1 cellular context compared by ENCODE assay signal in the genomic region with DNA sequence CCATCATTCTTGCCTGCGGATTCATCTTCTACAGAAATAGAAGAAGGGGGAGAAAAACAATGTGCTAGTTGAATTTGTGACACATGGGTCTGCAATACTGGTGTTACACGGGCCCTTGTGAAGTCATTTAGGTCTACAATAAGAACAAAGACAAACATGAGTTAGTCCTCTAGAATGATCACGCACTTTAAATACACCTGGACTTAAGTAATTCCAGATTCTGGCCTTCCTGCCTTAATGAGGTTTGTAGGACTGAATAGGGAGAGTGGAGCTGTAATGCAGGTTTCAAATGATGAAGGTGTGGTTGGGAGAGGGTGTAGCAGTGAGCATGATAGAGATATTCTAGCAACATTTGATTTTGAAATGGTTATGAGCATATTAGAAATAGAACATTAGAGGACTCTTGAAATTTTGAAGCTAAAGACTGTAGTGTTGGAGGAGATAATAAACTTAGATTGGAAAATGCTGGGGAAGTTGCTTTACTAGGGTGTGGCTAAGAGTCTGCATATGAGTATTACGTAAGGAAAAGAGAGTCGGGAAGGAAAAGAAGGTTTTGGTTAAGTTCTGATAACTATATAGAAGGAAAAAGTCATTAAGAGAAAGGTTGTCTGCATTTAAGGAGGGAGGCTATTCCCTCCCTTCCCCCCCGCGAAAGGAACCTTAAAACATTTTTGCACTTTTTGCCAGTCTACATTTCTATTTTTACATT.
TF ChIP-seq lines count a peak whose summit lies in the region.

No MANE protein-coding gene starts in this region.

TF ChIP-seq in H1, 55 proteins besides CTCF, POLR2A, EP300 and RAD21:
- peak; percentile 4 for TF ChIP-seq SAP30 (IDR thresholded peaks at IDR 0.05; ENCODE audit: insufficient read depth, insufficient replicate concordance, low read length)
- TF ChIP-seq, protein P1, sequence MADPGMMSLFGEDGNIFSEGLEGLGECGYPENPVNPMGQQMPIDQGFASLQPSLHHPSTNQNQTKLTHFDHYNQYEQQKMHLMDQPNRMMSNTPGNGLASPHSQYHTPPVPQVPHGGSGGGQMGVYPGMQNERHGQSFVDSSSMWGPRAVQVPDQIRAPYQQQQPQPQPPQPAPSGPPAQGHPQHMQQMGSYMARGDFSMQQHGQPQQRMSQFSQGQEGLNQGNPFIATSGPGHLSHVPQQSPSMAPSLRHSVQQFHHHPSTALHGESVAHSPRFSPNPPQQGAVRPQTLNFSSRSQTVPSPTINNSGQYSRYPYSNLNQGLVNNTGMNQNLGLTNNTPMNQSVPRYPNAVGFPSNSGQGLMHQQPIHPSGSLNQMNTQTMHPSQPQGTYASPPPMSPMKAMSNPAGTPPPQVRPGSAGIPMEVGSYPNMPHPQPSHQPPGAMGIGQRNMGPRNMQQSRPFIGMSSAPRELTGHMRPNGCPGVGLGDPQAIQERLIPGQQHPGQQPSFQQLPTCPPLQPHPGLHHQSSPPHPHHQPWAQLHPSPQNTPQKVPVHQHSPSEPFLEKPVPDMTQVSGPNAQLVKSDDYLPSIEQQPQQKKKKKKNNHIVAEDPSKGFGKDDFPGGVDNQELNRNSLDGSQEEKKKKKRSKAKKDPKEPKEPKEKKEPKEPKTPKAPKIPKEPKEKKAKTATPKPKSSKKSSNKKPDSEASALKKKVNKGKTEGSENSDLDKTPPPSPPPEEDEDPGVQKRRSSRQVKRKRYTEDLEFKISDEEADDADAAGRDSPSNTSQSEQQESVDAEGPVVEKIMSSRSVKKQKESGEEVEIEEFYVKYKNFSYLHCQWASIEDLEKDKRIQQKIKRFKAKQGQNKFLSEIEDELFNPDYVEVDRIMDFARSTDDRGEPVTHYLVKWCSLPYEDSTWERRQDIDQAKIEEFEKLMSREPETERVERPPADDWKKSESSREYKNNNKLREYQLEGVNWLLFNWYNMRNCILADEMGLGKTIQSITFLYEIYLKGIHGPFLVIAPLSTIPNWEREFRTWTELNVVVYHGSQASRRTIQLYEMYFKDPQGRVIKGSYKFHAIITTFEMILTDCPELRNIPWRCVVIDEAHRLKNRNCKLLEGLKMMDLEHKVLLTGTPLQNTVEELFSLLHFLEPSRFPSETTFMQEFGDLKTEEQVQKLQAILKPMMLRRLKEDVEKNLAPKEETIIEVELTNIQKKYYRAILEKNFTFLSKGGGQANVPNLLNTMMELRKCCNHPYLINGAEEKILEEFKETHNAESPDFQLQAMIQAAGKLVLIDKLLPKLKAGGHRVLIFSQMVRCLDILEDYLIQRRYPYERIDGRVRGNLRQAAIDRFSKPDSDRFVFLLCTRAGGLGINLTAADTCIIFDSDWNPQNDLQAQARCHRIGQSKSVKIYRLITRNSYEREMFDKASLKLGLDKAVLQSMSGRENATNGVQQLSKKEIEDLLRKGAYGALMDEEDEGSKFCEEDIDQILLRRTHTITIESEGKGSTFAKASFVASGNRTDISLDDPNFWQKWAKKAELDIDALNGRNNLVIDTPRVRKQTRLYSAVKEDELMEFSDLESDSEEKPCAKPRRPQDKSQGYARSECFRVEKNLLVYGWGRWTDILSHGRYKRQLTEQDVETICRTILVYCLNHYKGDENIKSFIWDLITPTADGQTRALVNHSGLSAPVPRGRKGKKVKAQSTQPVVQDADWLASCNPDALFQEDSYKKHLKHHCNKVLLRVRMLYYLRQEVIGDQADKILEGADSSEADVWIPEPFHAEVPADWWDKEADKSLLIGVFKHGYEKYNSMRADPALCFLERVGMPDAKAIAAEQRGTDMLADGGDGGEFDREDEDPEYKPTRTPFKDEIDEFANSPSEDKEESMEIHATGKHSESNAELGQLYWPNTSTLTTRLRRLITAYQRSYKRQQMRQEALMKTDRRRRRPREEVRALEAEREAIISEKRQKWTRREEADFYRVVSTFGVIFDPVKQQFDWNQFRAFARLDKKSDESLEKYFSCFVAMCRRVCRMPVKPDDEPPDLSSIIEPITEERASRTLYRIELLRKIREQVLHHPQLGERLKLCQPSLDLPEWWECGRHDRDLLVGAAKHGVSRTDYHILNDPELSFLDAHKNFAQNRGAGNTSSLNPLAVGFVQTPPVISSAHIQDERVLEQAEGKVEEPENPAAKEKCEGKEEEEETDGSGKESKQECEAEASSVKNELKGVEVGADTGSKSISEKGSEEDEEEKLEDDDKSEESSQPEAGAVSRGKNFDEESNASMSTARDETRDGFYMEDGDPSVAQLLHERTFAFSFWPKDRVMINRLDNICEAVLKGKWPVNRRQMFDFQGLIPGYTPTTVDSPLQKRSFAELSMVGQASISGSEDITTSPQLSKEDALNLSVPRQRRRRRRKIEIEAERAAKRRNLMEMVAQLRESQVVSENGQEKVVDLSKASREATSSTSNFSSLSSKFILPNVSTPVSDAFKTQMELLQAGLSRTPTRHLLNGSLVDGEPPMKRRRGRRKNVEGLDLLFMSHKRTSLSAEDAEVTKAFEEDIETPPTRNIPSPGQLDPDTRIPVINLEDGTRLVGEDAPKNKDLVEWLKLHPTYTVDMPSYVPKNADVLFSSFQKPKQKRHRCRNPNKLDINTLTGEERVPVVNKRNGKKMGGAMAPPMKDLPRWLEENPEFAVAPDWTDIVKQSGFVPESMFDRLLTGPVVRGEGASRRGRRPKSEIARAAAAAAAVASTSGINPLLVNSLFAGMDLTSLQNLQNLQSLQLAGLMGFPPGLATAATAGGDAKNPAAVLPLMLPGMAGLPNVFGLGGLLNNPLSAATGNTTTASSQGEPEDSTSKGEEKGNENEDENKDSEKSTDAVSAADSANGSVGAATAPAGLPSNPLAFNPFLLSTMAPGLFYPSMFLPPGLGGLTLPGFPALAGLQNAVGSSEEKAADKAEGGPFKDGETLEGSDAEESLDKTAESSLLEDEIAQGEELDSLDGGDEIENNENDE (IDR thresholded peaks at IDR 0.05; ENCODE audit: insufficient replicate concordance, low read length): no peak
TF ChIP-seq in H1: peak in this region for 1.
